8 cellular contexts compared by ENCODE assay signal in the genomic region with DNA sequence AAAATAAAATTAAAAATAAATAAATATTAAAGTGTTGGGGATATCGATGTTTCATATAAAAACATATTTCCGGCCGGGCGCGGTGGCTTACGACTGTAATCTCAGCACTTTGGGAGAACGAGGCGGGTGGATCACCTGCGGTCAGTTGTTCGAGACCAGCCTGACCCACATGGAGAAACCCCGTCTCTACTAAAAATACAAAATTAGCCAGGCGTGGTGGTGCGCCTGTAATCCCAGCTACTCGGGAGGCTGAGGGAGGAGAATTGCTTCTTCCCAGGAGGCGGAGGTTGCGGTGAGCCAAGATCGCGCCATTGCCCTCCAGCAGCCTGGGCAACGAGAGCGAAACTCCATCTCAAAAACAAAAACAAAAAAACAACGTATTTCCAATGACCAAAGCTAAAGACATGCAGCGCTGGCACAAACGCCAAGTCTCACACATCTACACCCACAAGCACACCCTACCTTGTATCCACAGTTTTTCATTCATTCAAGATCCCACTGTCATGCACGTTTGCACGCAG. TPM values are rescaled to one million over a fixed set of nuclear protein-coding genes. Genes with fewer than 3 reads are reported as not detected.
DNase-seq lines count a peak whose midpoint lies in the region; ATAC-seq and TF ChIP-seq lines count a peak whose summit lies in the region.

No MANE protein-coding gene starts in this region.

- H3K9me3 ChIP-seq in IMR-90 (ENCODE audit: control insufficient read depth, insufficient read depth, low read length) (peaks cover 1% of the 10 kb centered on the region), iPS-20b (ENCODE audit: insufficient read depth, low read depth, low read length) (peaks cover 3% of the 10 kb centered on the region)

- ATAC-seq in IMR-90 (ENCODE audit: low read depth) (no peak), sciatic nerve (no peak)
- ATAC-seq in stimulated activated naive CD8-positive, alpha-beta T cell treated with anti-CD3 and anti-CD28 coated beads, Interleukin-15, amount 100 ng/mL, for 72 hours = no peak

- peak overlapping the region; percentile 98 for H3K4me3 Mint-ChIP-seq in activated naive CD8-positive, alpha-beta T cell treated with anti-CD3 and anti-CD28 coated beads for 36 hours
- peak overlapping the region; percentile 96 to 99 for H3K4me3 Mint-ChIP-seq in stimulated activated naive CD8-positive, alpha-beta T cell treated with anti-CD3 and anti-CD28 coated beads, Interleukin-15, amount 100 ng/mL, for 72 hours

- peak overlapping the region; percentile 67 to 82; a peak in 3 of 4 replicates for H4K8ac ChIP-seq in IMR-90 (ENCODE audit: low read depth in 2 of 2, low read length in 2 of 2)

- H4K91ac ChIP-seq in IMR-90 (ENCODE audit: insufficient read depth, low read depth, low read length) = no peak overlapping the region

- H3K4me1 ChIP-seq in IMR-90 (ENCODE audit: control insufficient read depth, insufficient read depth, low read length) (peaks cover 2% of the 10 kb centered on the region; the same call in 1 of the 2 replicates), iPS-20b (ENCODE audit: insufficient read depth, low read length) (no peaks in the 10 kb centered on the region)

- H3K4me3 ChIP-seq in IMR-90 (ENCODE audit: insufficient read depth, low read depth, low read length) (peak overlapping the region; percentile 81), iPS-20b (ENCODE audit: low read length) (peak overlapping the region; percentile 99)

- H3K27me3 ChIP-seq in IMR-90 (ENCODE audit: control insufficient read depth, insufficient read depth, low read length) (no peaks in the 10 kb centered on the region), iPS-20b (ENCODE audit: insufficient read depth, low read length) (no peaks in the 10 kb centered on the region)

- H3K4ac ChIP-seq in IMR-90 (ENCODE audit: low read depth, low read length) = peak overlapping the region; percentile 7

- 0 out of 2 replicates have a peak overlapping the region, but pooled peaks have one; percentile 0 for H3K18ac ChIP-seq in IMR-90 (ENCODE audit: low read depth, low read length)

- peaks cover 5% of the 10 kb centered on the region for H3K36me3 ChIP-seq in IMR-90 (ENCODE audit: control insufficient read depth, insufficient read depth, low read length)
- H3K36me3 ChIP-seq in iPS-20b (ENCODE audit: insufficient read depth, low read depth, low read length) = peaks cover 32% of the 10 kb centered on the region

- peak overlapping the region; percentile 84 for H2BK5ac ChIP-seq in IMR-90 (ENCODE audit: low read depth, low read length, poor library complexity, severe bottlenecking)

- H3K9me3 Mint-ChIP-seq in activated naive CD8-positive, alpha-beta T cell treated with anti-CD3 and anti-CD28 coated beads for 36 hours = peaks cover 22% of the 10 kb centered on the region
- H3K9me3 Mint-ChIP-seq in stimulated activated naive CD8-positive, alpha-beta T cell treated with anti-CD3 and anti-CD28 coated beads, Interleukin-15, amount 100 ng/mL, for 72 hours = peaks cover 14 to 15% of the 10 kb centered on the region in 2 donors

- no peak overlapping the region for H2AK5ac ChIP-seq in IMR-90 (ENCODE audit: low read depth, low read length)

- H2BK120ac ChIP-seq in IMR-90 (ENCODE audit: low read depth, low read length) = no peak overlapping the region

- no peak for TF ChIP-seq POLR2A in IMR-90 (IDR thresholded peaks at IDR 0.05; ENCODE audit: low read depth, low read length)

- CTCF ChIA-PET in IMR-90 (lab: Yijun Ruan, JAX) = no interaction called here

- peak overlapping the region; percentile 71 for H3K14ac ChIP-seq in IMR-90 (replicated peaks; ENCODE audit: low read depth, low read length)

- H3K56ac ChIP-seq in IMR-90 (ENCODE audit: extremely low read depth, insufficient read depth, low read length) = 0 out of 2 replicates have a peak overlapping the region, but pooled peaks have one; percentile 35

- H3K36me3 Mint-ChIP-seq in activated naive CD8-positive, alpha-beta T cell treated with anti-CD3 and anti-CD28 coated beads for 36 hours = peaks cover 43% of the 10 kb centered on the region

- H2BK20ac ChIP-seq in IMR-90 (ENCODE audit: low read depth, low read length) = no peak overlapping the region

- no TSS peak for BruUV-seq in IMR-90 (replicated peaks; lab: Mats Ljungman, UMichigan)

- in situ Hi-C loops in IMR-90 (cut with MboI; ENCODE audit: low sequenced_read_pairs) = no loop called here
- in situ Hi-C loops in GM13976 (cut with MboI; ENCODE audit: low sequenced_read_pairs, unreplicated experiment) = no loop called here

- H2BK15ac ChIP-seq in IMR-90 (ENCODE audit: low read depth, low read length) = no peak overlapping the region

- H4K5ac ChIP-seq in IMR-90 (ENCODE audit: low read depth, low read length) = peak overlapping the region; percentile 14; the same call in 1 of the 2 replicates

- no peak for TF ChIP-seq RAD21 in IMR-90 (IDR thresholded peaks at IDR 0.05; ENCODE audit: low read length)

- intact Hi-C loops in IMR-90 (cut with micrococcal nuclease) = loop anchor here (5.0 to 10.0 kb wide), 4 partner anchors 134 to 494 kb away; partner anchors contain the start of gene ZFP30
- intact Hi-C loops in sciatic nerve (cut with DNase I) = no loop called here

- H3K4me2 ChIP-seq in IMR-90 (ENCODE audit: low read depth, low read length) = peak overlapping the region; percentile 99

- H2AFZ ChIP-seq in IMR-90 (replicated peaks; ENCODE audit: low read length, poor library complexity) = peak overlapping the region; percentile 100

- TF ChIP-seq CTCF in IMR-90 (conservative IDR thresholded peaks at IDR 0.05; ENCODE audit: low read depth, low read length) (no peak), GM13976 (IDR thresholded peaks at IDR 0.05; ENCODE audit: borderline replicate concordance, control extremely low read depth, extremely low read depth, insufficient read depth, missing control alignments) (no peak)

- dilution Hi-C loops in IMR-90 (cut with HindIII; ENCODE audit: low sequenced_read_pairs, unreplicated experiment) = no loop called here

- H4K20me1 ChIP-seq in IMR-90 (ENCODE audit: insufficient read depth, low read length) = no peaks in the 10 kb centered on the region

- 28% methylated on average over 14 of the region's 25 CpGs; no CpG with 5 or more reads in 1 of the 2 experiments for WGBS in IMR-90 (ENCODE audit: extremely low coverage in 2 of 2, insufficient read length in 1 of 2), 2 experiments

- no peaks in the 10 kb centered on the region for H3K9me1 ChIP-seq in IMR-90 (ENCODE audit: insufficient read depth, low read length)

- H3K23ac ChIP-seq in IMR-90 (ENCODE audit: low read depth, low read length) = peak overlapping the region; percentile 88

- POLR2A ChIA-PET in IMR-90 (lab: Charles Lee; ENCODE audit: unreplicated experiment) = no interaction called here

- DNase-seq in IMR-90 (no peak), GM13976 (ENCODE audit: low spot score) (no peak), NCI-H82 (lab: John Stamatoyannopoulos, UW) (no peak), 8988T (no peak), sciatic nerve (ENCODE audit: low spot score) (no peak)
- DNase-seq in activated naive CD8-positive, alpha-beta T cell treated with anti-CD3 and anti-CD28 coated beads for 36 hours = no peak
- DNase-seq in stimulated activated naive CD8-positive, alpha-beta T cell treated with anti-CD3 and anti-CD28 coated beads, Interleukin-15, amount 100 ng/mL, for 72 hours = no peak

- H3K27ac ChIP-seq in IMR-90 (ENCODE audit: insufficient read depth, low read length) (peak overlapping the region; percentile 82; the same call in 1 of the 2 replicates), iPS-20b (ENCODE audit: low read length) (no peak overlapping the region)

- peak overlapping the region; percentile 88 for H3K9ac ChIP-seq in IMR-90 (ENCODE audit: low read depth, low read length)
- peak overlapping the region; percentile 83; the same call in 1 of the 2 replicates for H3K9ac ChIP-seq in iPS-20b (ENCODE audit: low read depth, low read length)

- peak overlapping the region; percentile 85 for H2AK9ac ChIP-seq in IMR-90 (replicated peaks; ENCODE audit: low read depth, low read length, poor library complexity)

- peaks cover 0 to 25% of the 10 kb centered on the region in 2 experiments; a peak in 2 of 4 replicates for H3K79me1 ChIP-seq in IMR-90 (ENCODE audit: low read depth in 1 of 2, low read length in 2 of 2)

- peak overlapping the region; percentile 96 for H3K27ac Mint-ChIP-seq in activated naive CD8-positive, alpha-beta T cell treated with anti-CD3 and anti-CD28 coated beads for 36 hours
- H3K27ac Mint-ChIP-seq in stimulated activated naive CD8-positive, alpha-beta T cell treated with anti-CD3 and anti-CD28 coated beads, Interleukin-15, amount 100 ng/mL, for 72 hours = peak overlapping the region; percentile 93 to 96

- no peaks in the 10 kb centered on the region for H3K27me3 Mint-ChIP-seq in activated naive CD8-positive, alpha-beta T cell treated with anti-CD3 and anti-CD28 coated beads for 36 hours
- H3K27me3 Mint-ChIP-seq in stimulated activated naive CD8-positive, alpha-beta T cell treated with anti-CD3 and anti-CD28 coated beads, Interleukin-15, amount 100 ng/mL, for 72 hours = no peaks in the 10 kb centered on the region

- H3K4me1 Mint-ChIP-seq in activated naive CD8-positive, alpha-beta T cell treated with anti-CD3 and anti-CD28 coated beads for 36 hours = peaks cover 18% of the 10 kb centered on the region
- H3K4me1 Mint-ChIP-seq in stimulated activated naive CD8-positive, alpha-beta T cell treated with anti-CD3 and anti-CD28 coated beads, Interleukin-15, amount 100 ng/mL, for 72 hours = peaks cover 29% of the 10 kb centered on the region

TF ChIP-seq in IMR-90, 13 proteins besides CTCF, POLR2A, EP300 and RAD21:
- no peak for TF ChIP-seq NFE2L2 (IDR thresholded peaks at IDR 0.05; ENCODE audit: low read depth, low read length)
- TF ChIP-seq RFX5 (IDR thresholded peaks at IDR 0.05; ENCODE audit: low read depth, low read length) = no peak
TF ChIP-seq in IMR-90: peak in this region for 0.

RNA-seq across cellular contexts. Expression of gene ZNF569, which starts 0.9 kb away (rescaled TPM):
- total RNA-seq in IMR-90 (2012; rRNA removed) (5.9 and 6.7 TPM in 2 replicates), sciatic nerve (10.0 TPM)
- 1.3 and 1.8 TPM in 2 replicates for polyA plus RNA-seq in IMR-90 (2012; rRNA removed)
- 0.25 and 0.31 TPM in 2 replicates for polyA plus RNA-seq in IMR-90 (2012; cell fraction: cytosol; rRNA removed)
- 0.51 and 2.5 TPM in 2 replicates for polyA plus RNA-seq in IMR-90 (2012; cell fraction: nucleus; rRNA removed; ENCODE audit: low replicate concordance)
- 1 to 10 TPM; 6.9 to 7.0 TPM for total RNA-seq in activated naive CD8-positive, alpha-beta T cell treated with anti-CD3 and anti-CD28 coated beads for 36 hours

RNA-seq across cellular contexts. Expression of gene ZNF570, which starts 2.8 kb away (rescaled TPM):
- 8.1 and 9.3 TPM in 2 replicates for total RNA-seq in IMR-90 (2012; rRNA removed)
- polyA plus RNA-seq in IMR-90 (2012; rRNA removed) = 1.2 and 1.5 TPM in 2 replicates
- 0.12 and 0.30 TPM in 2 replicates for polyA plus RNA-seq in IMR-90 (2012; cell fraction: cytosol; rRNA removed)
- 0.17 and 2.3 TPM in 2 replicates for polyA plus RNA-seq in IMR-90 (2012; cell fraction: nucleus; rRNA removed; ENCODE audit: low replicate concordance)
- 1 to 10 TPM; 4.2 to 4.8 TPM for total RNA-seq in activated naive CD8-positive, alpha-beta T cell treated with anti-CD3 and anti-CD28 coated beads for 36 hours
- total RNA-seq in sciatic nerve = 8.3 TPM

RNA-seq across cellular contexts. Expression of gene ZNF793, which starts 40.4 kb away (rescaled TPM):
- 0.56 and 0.72 TPM in 2 replicates for total RNA-seq in IMR-90 (2012; rRNA removed)
- 0.39 and 0.50 TPM in 2 replicates for polyA plus RNA-seq in IMR-90 (2012; rRNA removed)
- polyA plus RNA-seq in IMR-90 (2012; cell fraction: cytosol; rRNA removed) = 0.15 TPM in 2 replicates
- polyA plus RNA-seq in IMR-90 (2012; cell fraction: nucleus; rRNA removed; ENCODE audit: low replicate concordance) = 0.76 and 3.0 TPM in 2 replicates
- total RNA-seq in activated naive CD8-positive, alpha-beta T cell treated with anti-CD3 and anti-CD28 coated beads for 36 hours = 1 to 10 TPM; 3.9 to 4.8 TPM
- 10.6 TPM for total RNA-seq in sciatic nerve
